8 cellular contexts compared by ENCODE assay signal in genomic region chrX:11759461-11760311, GRCh38. TPM values are rescaled to one million over a fixed set of nuclear protein-coding genes. Genes with fewer than 3 reads are reported as not detected.
A peak's percentile ranks its signal among the peaks of the same experiment; 100 is the strongest.
DNase-seq lines count a peak whose midpoint lies in the region; TF ChIP-seq lines count a peak whose summit lies in the region.

No MANE protein-coding gene starts in this region.

- H3K36me3 ChIP-seq in HEK293 (ENCODE audit: control insufficient read depth in 2 of 2, insufficient read depth in 1 of 2, low read length in 2 of 2) (peaks cover 10 to 41% of the 10 kb centered on the region in 2 experiments; a peak in 2 of 3 replicates), MM.1S (replicated peaks; ENCODE audit: insufficient read depth, low read length) (no peaks in the 10 kb centered on the region), suprapubic skin (peaks cover 23% of the 10 kb centered on the region)

- H3K4me3 Mint-ChIP-seq in nephron progenitor cell: peak overlapping the region; percentile 91

- H3K36me3 Mint-ChIP-seq in nephron progenitor cell (ENCODE audit: low read depth): peaks cover 19% of the 10 kb centered on the region

- peak overlapping the region; percentile 58 for H3K4me3 ChIP-seq in HEK293 (ENCODE audit: low read depth, low read length)
- H3K4me3 ChIP-seq in MM.1S (ENCODE audit: low read length): peak overlapping the region; percentile 96
- H3K4me3 ChIP-seq in foreskin fibroblast (ENCODE audit: low read depth in 1 of 2, low read length in 2 of 2): peak overlapping the region; percentile 68 to 89
- peak overlapping the region; percentile 70 for H3K4me3 ChIP-seq in suprapubic skin

- peaks cover 10% of the 10 kb centered on the region for H3K4me1 Mint-ChIP-seq in nephron progenitor cell

- TF ChIP-seq CTCF in HEK293 (tag by site-specific recombination; IDR thresholded peaks at IDR 0.05) (no peak), MM.1S (IDR thresholded peaks at IDR 0.05; ENCODE audit: low read length) (no peak), foreskin fibroblast (IDR thresholded peaks at IDR 0.05; ENCODE audit: low read depth, low read length) (no peak), nephron progenitor cell (IDR thresholded peaks at IDR 0.05) (no peak), suprapubic skin (IDR thresholded peaks at IDR 0.05) (no peak)

- H3K27me3 ChIP-seq in MM.1S (replicated peaks; ENCODE audit: insufficient read depth, low read length): no peaks in the 10 kb centered on the region
- H3K27me3 ChIP-seq in suprapubic skin: no peaks in the 10 kb centered on the region

- CTCF ChIA-PET in HEK293 (lab: Yijun Ruan, JAX): interaction anchor here (0.6 to 1.9 kb wide), 3 partner anchors 10 to 1235 kb away, joined by 3 to 8 read pairs (median 3); no protein-coding TSS in a partner anchor

- peaks cover 6% of the 10 kb centered on the region; the same call in 1 of the 2 replicates for H3K4me1 ChIP-seq in HEK293 (ENCODE audit: control insufficient read depth, insufficient read depth, low read length)
- H3K4me1 ChIP-seq in MM.1S (ENCODE audit: low read length): peaks cover 7% of the 10 kb centered on the region; the same call in 1 of the 2 replicates
- peaks cover 6% of the 10 kb centered on the region for H3K4me1 ChIP-seq in suprapubic skin

- H3K9me3 ChIP-seq in HEK293 (ENCODE audit: control insufficient read depth, insufficient read depth, low read depth, low read length) (no peaks in the 10 kb centered on the region), MM.1S (replicated peaks; ENCODE audit: insufficient read depth, low read length) (no peaks in the 10 kb centered on the region), suprapubic skin (no peaks in the 10 kb centered on the region)

- DNase-seq in GDM1 (lab: John Stamatoyannopoulos, UW) (peak; percentile 78), MM.1S (peak; percentile 90), SHP77 (lab: John Stamatoyannopoulos, UW) (peak; percentile 76 to 88), foreskin fibroblast (peak; percentile 86 to 92), nephron progenitor cell (peak; percentile 61), suprapubic skin (ENCODE audit: low spot score in 2 of 2) (peak in 1 of 2 donors; percentile 84)
- peak; percentile 2 to 55 (median 21) for DNase-seq in activated naive CD4-positive, alpha-beta T cell (lab: John Stamatoyannopoulos, UW)

- TF ChIP-seq EP300 in suprapubic skin (IDR thresholded peaks at IDR 0.05): no peak

- H3K27ac Mint-ChIP-seq in nephron progenitor cell: peak overlapping the region; percentile 49

- H3K79me2 ChIP-seq in MM.1S (ENCODE audit: low read length): peaks cover 14% of the 10 kb centered on the region

- H3K9me2 ChIP-seq in MM.1S (replicated peaks; ENCODE audit: insufficient read depth, low read length): no peaks in the 10 kb centered on the region

- POLR2A ChIA-PET in HEK293 (lab: Yijun Ruan, JAX): no interaction called here

- H4K20me1 ChIP-seq in MM.1S (ENCODE audit: insufficient read depth, low read length): no peaks in the 10 kb centered on the region

- peaks cover 16% of the 10 kb centered on the region for H3K27me3 Mint-ChIP-seq in nephron progenitor cell (ENCODE audit: low read depth, poor library complexity)

- H3K9me3 Mint-ChIP-seq in nephron progenitor cell: peaks cover 45% of the 10 kb centered on the region

- H3K27ac ChIP-seq in HEK293 (ENCODE audit: extremely low read depth, low read depth, low read length): no peak overlapping the region
- peak overlapping the region; percentile 87 for H3K27ac ChIP-seq in MM.1S (ENCODE audit: low read length)
- peak overlapping the region; percentile 91 for H3K27ac ChIP-seq in suprapubic skin

- peak overlapping the region; percentile 53; the same call in 1 of the 2 replicates for H2AFZ ChIP-seq in MM.1S (ENCODE audit: low read length)

- H3K9ac ChIP-seq in MM.1S (ENCODE audit: low read length): peak overlapping the region; percentile 98

- H3K4me2 ChIP-seq in MM.1S (ENCODE audit: low read depth, low read length): peak overlapping the region; percentile 89

- no peak for TF ChIP-seq POLR2A in suprapubic skin (IDR thresholded peaks at IDR 0.05)

- peaks cover 17% of the 10 kb centered on the region for H3F3A ChIP-seq in MM.1S (ENCODE audit: insufficient read depth, low read length)

- 22% methylated on average over 13 of the region's 13 CpGs for WGBS in suprapubic skin

TF ChIP-seq in HEK293, 187 proteins besides CTCF, POLR2A, EP300 and RAD21 (continues in another document):
- TF ChIP-seq ZNF830 (tag by site-specific recombination; IDR thresholded peaks at IDR 0.05; ENCODE audit: low read depth) (no peak), ZNF626 (tag by site-specific recombination; IDR thresholded peaks at IDR 0.05) (no peak), ZNF521 (tag by site-specific recombination; IDR thresholded peaks at IDR 0.05) (no peak), ZNF335 (tag by site-specific recombination; conservative IDR thresholded peaks at IDR 0.05) (peak; percentile 66), TSHZ1 (tag by site-specific recombination; IDR thresholded peaks at IDR 0.05; ENCODE audit: borderline replicate concordance) (no peak), PRDM10 (tag by site-specific recombination; IDR thresholded peaks at IDR 0.05) (peak; percentile 48), ZBTB8A (tag by site-specific recombination; IDR thresholded peaks at IDR 0.05) (no peak), SP2 (tag by site-specific recombination; IDR thresholded peaks at IDR 0.05) (peak; percentile 73), TCF7L2 (IDR thresholded peaks at IDR 0.05; ENCODE audit: borderline replicate concordance, low read depth, low read length) (peak; percentile 68; the same call in 1 of the 2 replicates)

RNA-seq across cellular contexts. Expression of gene MSL3, which starts 1.6 kb away (rescaled TPM):
- total RNA-seq in suprapubic skin: 10 to 100 TPM; 20.9 to 44.8 (median 26.0) TPM
